Comparison of ENCODE assay signal across 8 cellular contexts in the genomic region with DNA sequence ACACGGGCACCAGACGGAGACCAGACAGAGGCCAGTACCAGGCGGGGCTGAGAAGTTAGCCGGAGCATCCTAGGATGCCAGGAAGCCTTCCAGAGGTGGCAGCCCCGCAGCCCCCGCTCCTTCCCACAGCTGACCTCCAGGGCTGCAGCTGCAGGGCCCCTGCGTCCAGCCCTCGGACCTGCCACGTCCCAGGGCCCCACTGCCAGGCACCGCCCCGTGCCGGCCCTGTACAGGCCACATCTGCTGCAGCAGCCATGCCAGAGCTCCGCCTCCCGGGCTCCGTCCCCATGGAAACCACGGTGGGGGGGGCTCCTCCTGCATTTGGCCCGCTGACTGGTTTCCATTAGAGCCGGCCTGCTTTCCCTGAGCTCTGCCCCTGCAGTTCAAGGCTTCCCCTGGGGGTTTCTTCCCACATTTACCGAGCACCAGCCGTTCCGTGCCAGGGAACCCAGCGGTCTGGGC.
DNase-seq lines count a peak whose midpoint lies in the region; ATAC-seq and TF ChIP-seq lines count a peak whose summit lies in the region.

No MANE protein-coding gene starts in this region.

- peaks cover 5% of the 10 kb centered on the region for H3K27me3 Mint-ChIP-seq in GM23338 (ENCODE audit: insufficient read depth, low read depth, poor library complexity)

- no peak overlapping the region for H3K4me3 Mint-ChIP-seq in GM23338

- H4K20me1 ChIP-seq in GM23338 (replicated peaks; ENCODE audit: insufficient read depth), result no peaks in the 10 kb centered on the region

- H3K27ac ChIP-seq in GM23338 (ENCODE audit: low read depth) (no peak overlapping the region), VCaP (peak overlapping the region; percentile 15; the same call in 1 of the 2 replicates)

- no peaks in the 10 kb centered on the region for H3F3A ChIP-seq in GM23338 (replicated peaks; ENCODE audit: low read depth)

- no peaks in the 10 kb centered on the region for H3K27me3 ChIP-seq in GM23338 (ENCODE audit: insufficient read depth)

- H3K79me2 ChIP-seq in GM23338 (replicated peaks; ENCODE audit: insufficient read depth), result peaks cover 16% of the 10 kb centered on the region

- ATAC-seq in GM23338, result peak; percentile 54
- peak; percentile 80 for ATAC-seq in Right ventricle myocardium inferior
- ATAC-seq in GM21737 (IDR thresholded peaks at IDR 0.05; ENCODE audit: unreplicated experiment), result no peak
- no peak for ATAC-seq in GM21576 (IDR thresholded peaks at IDR 0.05; ENCODE audit: unreplicated experiment)
- ATAC-seq in HG03378 (IDR thresholded peaks at IDR 0.05; ENCODE audit: unreplicated experiment), result no peak

- no peaks in the 10 kb centered on the region; the same call in 2 of the 3 replicates for H3K36me3 Mint-ChIP-seq in GM23338 (ENCODE audit: low read depth)

- H3K36me3 ChIP-seq in GM23338 (ENCODE audit: insufficient read depth), result no peaks in the 10 kb centered on the region

- no peak overlapping the region for H3K27ac Mint-ChIP-seq in GM23338

- TF ChIP-seq CTCF in GM23338 (conservative IDR thresholded peaks at IDR 0.05; ENCODE audit: low read depth in 2 of 2) (no peak), VCaP (conservative IDR thresholded peaks at IDR 0.05) (no peak)

- H3K9me2 ChIP-seq in GM23338 (ENCODE audit: insufficient read depth), result no peaks in the 10 kb centered on the region

- H3K4me2 ChIP-seq in GM23338, result no peak overlapping the region

- H2AFZ ChIP-seq in GM23338, result no peak overlapping the region

- peaks cover 2% of the 10 kb centered on the region; the same call in 1 of the 3 replicates for H3K9me3 Mint-ChIP-seq in GM23338

- DNase-seq in GM23338 (ENCODE audit: low spot score) (no peak), Right ventricle myocardium inferior (ENCODE audit: missing footprints) (peak; percentile 91), retina (peak; percentile 77), NCI-H1930 (lab: John Stamatoyannopoulos, UW) (no peak)

- intact Hi-C loops in Right ventricle myocardium inferior (cut with DNase I), result no loop called here

- no peak overlapping the region for H3K4me3 ChIP-seq in GM23338

- no peaks in the 10 kb centered on the region for H3K4me1 ChIP-seq in GM23338 (ENCODE audit: insufficient read depth)

- H3K4me1 Mint-ChIP-seq in GM23338, result no peaks in the 10 kb centered on the region; the same call in 2 of the 3 replicates

TF ChIP-seq in GM23338, 12 proteins besides CTCF, POLR2A, EP300 and RAD21:
- TF ChIP-seq, protein P1, sequence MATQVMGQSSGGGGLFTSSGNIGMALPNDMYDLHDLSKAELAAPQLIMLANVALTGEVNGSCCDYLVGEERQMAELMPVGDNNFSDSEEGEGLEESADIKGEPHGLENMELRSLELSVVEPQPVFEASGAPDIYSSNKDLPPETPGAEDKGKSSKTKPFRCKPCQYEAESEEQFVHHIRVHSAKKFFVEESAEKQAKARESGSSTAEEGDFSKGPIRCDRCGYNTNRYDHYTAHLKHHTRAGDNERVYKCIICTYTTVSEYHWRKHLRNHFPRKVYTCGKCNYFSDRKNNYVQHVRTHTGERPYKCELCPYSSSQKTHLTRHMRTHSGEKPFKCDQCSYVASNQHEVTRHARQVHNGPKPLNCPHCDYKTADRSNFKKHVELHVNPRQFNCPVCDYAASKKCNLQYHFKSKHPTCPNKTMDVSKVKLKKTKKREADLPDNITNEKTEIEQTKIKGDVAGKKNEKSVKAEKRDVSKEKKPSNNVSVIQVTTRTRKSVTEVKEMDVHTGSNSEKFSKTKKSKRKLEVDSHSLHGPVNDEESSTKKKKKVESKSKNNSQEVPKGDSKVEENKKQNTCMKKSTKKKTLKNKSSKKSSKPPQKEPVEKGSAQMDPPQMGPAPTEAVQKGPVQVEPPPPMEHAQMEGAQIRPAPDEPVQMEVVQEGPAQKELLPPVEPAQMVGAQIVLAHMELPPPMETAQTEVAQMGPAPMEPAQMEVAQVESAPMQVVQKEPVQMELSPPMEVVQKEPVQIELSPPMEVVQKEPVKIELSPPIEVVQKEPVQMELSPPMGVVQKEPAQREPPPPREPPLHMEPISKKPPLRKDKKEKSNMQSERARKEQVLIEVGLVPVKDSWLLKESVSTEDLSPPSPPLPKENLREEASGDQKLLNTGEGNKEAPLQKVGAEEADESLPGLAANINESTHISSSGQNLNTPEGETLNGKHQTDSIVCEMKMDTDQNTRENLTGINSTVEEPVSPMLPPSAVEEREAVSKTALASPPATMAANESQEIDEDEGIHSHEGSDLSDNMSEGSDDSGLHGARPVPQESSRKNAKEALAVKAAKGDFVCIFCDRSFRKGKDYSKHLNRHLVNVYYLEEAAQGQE (IDR thresholded peaks at IDR 0.05; ENCODE audit: unreplicated experiment), result no peak
- TF ChIP-seq ZNF331 (CRISPR knock-in tag; IDR thresholded peaks at IDR 0.05; ENCODE audit: low read depth) (no peak), EZH2phosphoT487 (IDR thresholded peaks at IDR 0.05; ENCODE audit: unreplicated experiment) (no peak), JUNB (IDR thresholded peaks at IDR 0.05; ENCODE audit: unreplicated experiment) (no peak), NANOG (IDR thresholded peaks at IDR 0.05; ENCODE audit: borderline replicate concordance) (no peak), ZNF114 (CRISPR knock-in tag; IDR thresholded peaks at IDR 0.05) (no peak), POLR2AphosphoS5 (IDR thresholded peaks at IDR 0.05; ENCODE audit: low read depth) (no peak), STAT1 (IDR thresholded peaks at IDR 0.05; ENCODE audit: unreplicated experiment) (no peak), EZH2 (IDR thresholded peaks at IDR 0.05; ENCODE audit: low read depth, unreplicated experiment) (no peak), CREB1 (CRISPR knock-in tag; IDR thresholded peaks at IDR 0.05; ENCODE audit: low read depth) (no peak)
- TF ChIP-seq, protein P2, sequence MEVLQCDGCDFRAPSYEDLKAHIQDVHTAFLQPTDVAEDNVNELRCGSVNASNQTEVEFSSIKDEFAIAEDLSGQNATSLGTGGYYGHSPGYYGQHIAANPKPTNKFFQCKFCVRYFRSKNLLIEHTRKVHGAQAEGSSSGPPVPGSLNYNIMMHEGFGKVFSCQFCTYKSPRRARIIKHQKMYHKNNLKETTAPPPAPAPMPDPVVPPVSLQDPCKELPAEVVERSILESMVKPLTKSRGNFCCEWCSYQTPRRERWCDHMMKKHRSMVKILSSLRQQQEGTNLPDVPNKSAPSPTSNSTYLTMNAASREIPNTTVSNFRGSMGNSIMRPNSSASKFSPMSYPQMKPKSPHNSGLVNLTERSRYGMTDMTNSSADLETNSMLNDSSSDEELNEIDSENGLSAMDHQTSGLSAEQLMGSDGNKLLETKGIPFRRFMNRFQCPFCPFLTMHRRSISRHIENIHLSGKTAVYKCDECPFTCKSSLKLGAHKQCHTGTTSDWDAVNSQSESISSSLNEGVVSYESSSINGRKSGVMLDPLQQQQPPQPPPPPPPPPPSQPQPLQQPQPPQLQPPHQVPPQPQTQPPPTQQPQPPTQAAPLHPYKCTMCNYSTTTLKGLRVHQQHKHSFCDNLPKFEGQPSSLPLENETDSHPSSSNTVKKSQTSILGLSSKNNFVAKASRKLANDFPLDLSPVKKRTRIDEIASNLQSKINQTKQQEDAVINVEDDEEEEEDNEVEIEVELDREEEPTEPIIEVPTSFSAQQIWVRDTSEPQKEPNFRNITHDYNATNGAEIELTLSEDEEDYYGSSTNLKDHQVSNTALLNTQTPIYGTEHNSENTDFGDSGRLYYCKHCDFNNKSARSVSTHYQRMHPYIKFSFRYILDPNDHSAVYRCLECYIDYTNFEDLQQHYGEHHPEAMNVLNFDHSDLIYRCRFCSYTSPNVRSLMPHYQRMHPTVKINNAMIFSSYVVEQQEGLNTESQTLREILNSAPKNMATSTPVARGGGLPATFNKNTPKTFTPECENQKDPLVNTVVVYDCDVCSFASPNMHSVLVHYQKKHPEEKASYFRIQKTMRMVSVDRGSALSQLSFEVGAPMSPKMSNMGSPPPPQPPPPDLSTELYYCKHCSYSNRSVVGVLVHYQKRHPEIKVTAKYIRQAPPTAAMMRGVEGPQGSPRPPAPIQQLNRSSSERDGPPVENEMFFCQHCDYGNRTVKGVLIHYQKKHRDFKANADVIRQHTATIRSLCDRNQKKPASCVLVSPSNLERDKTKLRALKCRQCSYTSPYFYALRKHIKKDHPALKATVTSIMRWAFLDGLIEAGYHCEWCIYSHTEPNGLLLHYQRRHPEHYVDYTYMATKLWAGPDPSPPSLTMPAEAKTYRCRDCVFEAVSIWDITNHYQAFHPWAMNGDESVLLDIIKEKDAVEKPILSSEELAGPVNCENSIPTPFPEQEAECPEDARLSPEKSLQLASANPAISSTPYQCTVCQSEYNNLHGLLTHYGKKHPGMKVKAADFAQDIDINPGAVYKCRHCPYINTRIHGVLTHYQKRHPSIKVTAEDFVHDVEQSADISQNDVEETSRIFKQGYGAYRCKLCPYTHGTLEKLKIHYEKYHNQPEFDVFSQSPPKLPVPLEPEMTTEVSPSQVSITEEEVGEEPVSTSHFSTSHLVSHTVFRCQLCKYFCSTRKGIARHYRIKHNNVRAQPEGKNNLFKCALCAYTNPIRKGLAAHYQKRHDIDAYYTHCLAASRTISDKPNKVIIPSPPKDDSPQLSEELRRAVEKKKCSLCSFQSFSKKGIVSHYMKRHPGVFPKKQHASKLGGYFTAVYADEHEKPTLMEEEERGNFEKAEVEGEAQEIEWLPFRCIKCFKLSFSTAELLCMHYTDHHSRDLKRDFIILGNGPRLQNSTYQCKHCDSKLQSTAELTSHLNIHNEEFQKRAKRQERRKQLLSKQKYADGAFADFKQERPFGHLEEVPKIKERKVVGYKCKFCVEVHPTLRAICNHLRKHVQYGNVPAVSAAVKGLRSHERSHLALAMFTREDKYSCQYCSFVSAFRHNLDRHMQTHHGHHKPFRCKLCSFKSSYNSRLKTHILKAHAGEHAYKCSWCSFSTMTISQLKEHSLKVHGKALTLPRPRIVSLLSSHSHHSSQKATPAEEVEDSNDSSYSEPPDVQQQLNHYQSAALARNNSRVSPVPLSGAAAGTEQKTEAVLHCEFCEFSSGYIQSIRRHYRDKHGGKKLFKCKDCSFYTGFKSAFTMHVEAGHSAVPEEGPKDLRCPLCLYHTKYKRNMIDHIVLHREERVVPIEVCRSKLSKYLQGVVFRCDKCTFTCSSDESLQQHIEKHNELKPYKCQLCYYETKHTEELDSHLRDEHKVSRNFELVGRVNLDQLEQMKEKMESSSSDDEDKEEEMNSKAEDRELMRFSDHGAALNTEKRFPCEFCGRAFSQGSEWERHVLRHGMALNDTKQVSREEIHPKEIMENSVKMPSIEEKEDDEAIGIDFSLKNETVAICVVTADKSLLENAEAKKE (CRISPR knock-in tag; IDR thresholded peaks at IDR 0.05), result no peak
- TF ChIP-seq, protein P3, sequence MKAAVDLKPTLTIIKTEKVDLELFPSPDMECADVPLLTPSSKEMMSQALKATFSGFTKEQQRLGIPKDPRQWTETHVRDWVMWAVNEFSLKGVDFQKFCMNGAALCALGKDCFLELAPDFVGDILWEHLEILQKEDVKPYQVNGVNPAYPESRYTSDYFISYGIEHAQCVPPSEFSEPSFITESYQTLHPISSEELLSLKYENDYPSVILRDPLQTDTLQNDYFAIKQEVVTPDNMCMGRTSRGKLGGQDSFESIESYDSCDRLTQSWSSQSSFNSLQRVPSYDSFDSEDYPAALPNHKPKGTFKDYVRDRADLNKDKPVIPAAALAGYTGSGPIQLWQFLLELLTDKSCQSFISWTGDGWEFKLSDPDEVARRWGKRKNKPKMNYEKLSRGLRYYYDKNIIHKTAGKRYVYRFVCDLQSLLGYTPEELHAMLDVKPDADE (IDR thresholded peaks at IDR 0.05), result no peak

Comparison
In these comparisons a context has a peak if more than half of its experiments do, and no peak if none do; other contexts are left out.
1. ATAC-seq: peak in GM23338 (single experiment) and Right ventricle myocardium inferior (single experiment); none in GM21737 (single experiment), GM21576 (single experiment) and HG03378 (single experiment).
2. DNase-seq: peak in Right ventricle myocardium inferior (single experiment) and retina (single experiment); none in GM23338 (single experiment) and NCI-H1930 (0 of 2).